In the genomic region with DNA sequence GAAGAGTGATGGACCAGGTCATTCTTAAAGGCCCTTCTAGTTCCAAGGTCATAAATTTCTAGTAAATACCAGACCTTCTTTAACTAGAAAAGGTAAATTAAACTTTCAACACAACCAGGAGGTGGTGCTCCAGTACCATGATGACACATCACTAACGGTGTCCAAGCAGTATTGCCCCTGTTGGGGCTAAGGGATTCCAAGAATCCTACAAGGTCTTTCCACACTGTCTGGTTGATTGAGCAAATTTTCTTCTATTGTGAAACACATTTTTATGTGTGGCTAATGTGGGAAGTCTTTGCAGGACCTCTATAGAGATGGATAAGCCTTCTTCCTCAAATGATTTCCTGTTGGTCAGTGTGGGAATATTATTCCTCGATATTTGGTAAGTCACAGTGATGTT, we compare ENCODE assay signal across 10 cellular contexts.
A peak's percentile ranks its signal among the peaks of the same experiment; 100 is the strongest.
DNase-seq lines count a peak whose midpoint lies in the region; ATAC-seq and TF ChIP-seq lines count a peak whose summit lies in the region.
"Had no signal": no experiment of that assay in that cellular context is flagged by ENCODE, and none has a peak within 500 bp of the region (broad histone marks: within the 10 kb centered on the region; RNA-seq: fewer than 3 reads in every experiment).

No MANE protein-coding gene starts in this region.

- TF ChIP-seq CTCF in MCF 10A (IDR thresholded peaks at IDR 0.05; ENCODE audit: unreplicated experiment): peak; percentile 51
- peak in 1 of 3 donors; percentile 23 for TF ChIP-seq CTCF in breast epithelium (IDR thresholded peaks at IDR 0.05)
- TF ChIP-seq CTCF in WERI-Rb-1 (IDR thresholded peaks at IDR 0.05; ENCODE audit: low read depth, low read length): peak; percentile 65
- peak; percentile 48 for TF ChIP-seq CTCF in type B pancreatic cell (conservative IDR thresholded peaks at IDR 0.05)

- H3K36me3 Mint-ChIP-seq in MCF 10A (ENCODE audit: insufficient read depth, unreplicated experiment) (no peaks in the 10 kb centered on the region), type B pancreatic cell (no peaks in the 10 kb centered on the region)

- ATAC-seq in HG03520 (IDR thresholded peaks at IDR 0.05; ENCODE audit: unreplicated experiment): no peak

- no peak overlapping the region for H3K27ac ChIP-seq in breast epithelium
- no peak overlapping the region for H3K27ac ChIP-seq in WERI-Rb-1

- intact Hi-C loops in MCF 10A (cut with micrococcal nuclease): loop anchor here (1.0 to 10.0 kb wide), 10 partner anchors 77 to 967 kb away; a partner anchor contains a TSS
- intact Hi-C loops in breast epithelium (cut with DNase I; ENCODE audit: low total_unique reads): no loop called here

- no peaks in the 10 kb centered on the region for H3K9me3 ChIP-seq in breast epithelium
- H3K9me3 ChIP-seq in WERI-Rb-1 (ENCODE audit: severe bottlenecking): no peaks in the 10 kb centered on the region

- H3K27me3 ChIP-seq in breast epithelium: no peaks in the 10 kb centered on the region
- no peaks in the 10 kb centered on the region for H3K27me3 ChIP-seq in WERI-Rb-1 (ENCODE audit: insufficient read depth, low read depth, severe bottlenecking)

- H3K4me1 Mint-ChIP-seq in MCF 10A (ENCODE audit: insufficient read depth, unreplicated experiment) (peaks cover 32% of the 10 kb centered on the region), type B pancreatic cell (ENCODE audit: unreplicated experiment) (no peaks in the 10 kb centered on the region)

- peak; percentile 95 for DNase-seq in MCF 10A (ENCODE audit: unreplicated experiment)
- no peak for DNase-seq in breast epithelium (ENCODE audit: low spot score in 2 of 2)
- peak; percentile 72 for DNase-seq in WERI-Rb-1
- peak; percentile 26 for DNase-seq in hepatic stellate cell (ENCODE audit: low spot score)
- DNase-seq in type B pancreatic cell (ENCODE audit: extremely low spot score, unreplicated experiment): no peak
- no peak for DNase-seq in stimulated activated CD4-positive, alpha-beta T cell treated with anti-CD3 and anti-CD28 coated beads, Interleukin-1b, Interleukin-23, amount 100 ng/mL, for 48 hours
- no peak for DNase-seq in NCI-H2171 treated with DMSO at 0.1 percent for 48 hours (lab: John Stamatoyannopoulos, UW)
- DNase-seq: stimulated activated CD4-positive, alpha-beta T cell treated with anti-CD3 and anti-CD28 coated beads, Interleukin-4, amount 100 ng/mL, for 4 hours; T-helper 1 cell had no signal

- no peaks in the 10 kb centered on the region for H3K4me1 ChIP-seq in breast epithelium

- H3K4me3 ChIP-seq in breast epithelium: no peak overlapping the region
- H3K4me3 ChIP-seq in WERI-Rb-1 (ENCODE audit: low read depth, low read length): no peak overlapping the region

- H3K9me3 Mint-ChIP-seq in MCF 10A (ENCODE audit: unreplicated experiment) (peaks cover 5% of the 10 kb centered on the region), type B pancreatic cell (no peaks in the 10 kb centered on the region)

- H3K27ac Mint-ChIP-seq in MCF 10A (ENCODE audit: low read depth, unreplicated experiment): peak overlapping the region; percentile 44
- H3K27ac Mint-ChIP-seq in type B pancreatic cell: no peak overlapping the region

- no peaks in the 10 kb centered on the region for H3K36me3 ChIP-seq in breast epithelium
- H3K36me3 ChIP-seq in WERI-Rb-1: no peaks in the 10 kb centered on the region

- no peak overlapping the region for H3K4me3 Mint-ChIP-seq in MCF 10A (ENCODE audit: unreplicated experiment)
- no peak overlapping the region for H3K4me3 Mint-ChIP-seq in type B pancreatic cell

- no peaks in the 10 kb centered on the region for H3K27me3 Mint-ChIP-seq in MCF 10A (ENCODE audit: insufficient read depth, unreplicated experiment)
- H3K27me3 Mint-ChIP-seq in type B pancreatic cell: peaks cover 13% of the 10 kb centered on the region

- BruUV-seq in MCF 10A (replicated peaks; lab: Mats Ljungman, UMichigan): no TSS peak

- TF ChIP-seq POLR2A in breast epithelium (IDR thresholded peaks at IDR 0.05): no peak

- POLR2A ChIA-PET in MCF 10A (lab: Yijun Ruan, JAX): no interaction called here

- CTCF ChIA-PET in MCF 10A (lab: Yijun Ruan, JAX): interaction anchor here (0.7 to 6.5 kb wide), 7 partner anchors 98 to 955 kb away, joined by 3 to 62 read pairs (median 4); no protein-coding TSS in a partner anchor

Comparison
In these comparisons a context has a peak if more than half of its experiments do, and no peak if none do; other contexts are left out.
1. DNase-seq: peak in MCF 10A (single experiment), WERI-Rb-1 (single experiment) and hepatic stellate cell (single experiment); none in breast epithelium (0 of 2), type B pancreatic cell (single experiment), stimulated activated CD4-positive, alpha-beta T cell treated with anti-CD3 and anti-CD28 coated beads, Interleukin-1b, Interleukin-23, amount 100 ng/mL, for 48 hours (single experiment) and NCI-H2171 treated with DMSO at 0.1 percent for 48 hours (single experiment).